ENCODE assay signal across 20 cellular contexts in the genomic region with DNA sequence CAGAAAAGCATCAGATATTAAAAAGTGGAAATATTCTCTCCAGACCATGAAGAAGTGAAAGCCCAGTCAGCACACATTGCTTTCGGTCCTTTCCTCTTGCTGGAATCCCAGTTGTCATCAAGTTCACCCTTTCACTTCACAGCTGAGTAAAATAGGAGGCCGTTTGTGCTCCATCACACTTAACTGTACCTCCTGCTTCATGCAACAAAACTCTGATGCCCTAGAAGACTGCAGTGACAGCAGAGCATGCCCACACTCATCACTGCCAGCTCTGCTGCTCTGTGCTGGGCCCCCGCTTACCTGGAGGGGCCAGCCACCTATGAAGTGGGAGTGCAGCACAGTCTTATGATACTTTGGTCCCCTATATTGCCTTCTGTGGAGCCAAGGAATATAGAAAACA.
DNase-seq lines count a peak whose midpoint lies in the region; ATAC-seq, FAIRE-seq and TF ChIP-seq lines count a peak whose summit lies in the region.
"Had no signal": no experiment of that assay in that cellular context is flagged by ENCODE, and none has a peak within 500 bp of the region (broad histone marks: within the 10 kb centered on the region; RNA-seq: fewer than 3 reads in every experiment).

No MANE protein-coding gene starts in this region.

- H2AFZ ChIP-seq in HepG2 (ENCODE audit: low read length): no peak overlapping the region
- H2AFZ ChIP-seq: GM23248 had no signal

- no peak for DNase-seq in activated CD4-positive, alpha-beta T cell treated with anti-CD3 and anti-CD28 coated beads, Interleukin-2, amount 10 ng/mL, durations not matched to agents 7 days and 5 days
- no peak for DNase-seq in activated CD4-positive, alpha-beta T cell treated with anti-CD3 and anti-CD28 coated beads, Interleukin-2, amount 10 ng/mL, durations not matched to agents 24 days and 14 days
- DNase-seq in GM19239 (ENCODE audit: insufficient read length, low spot score): no peak
- peak in 1 of 2 donors; percentile 55 for DNase-seq in cardiac muscle cell (ENCODE audit: low read depth in 1 of 2, low spot score in 1 of 2)
- no peak for DNase-seq in HepG2 (ENCODE audit: low spot score)
- DNase-seq in OCI-M2 (lab: John Stamatoyannopoulos, UW; ENCODE audit: unreplicated experiment): no peak
- DNase-seq in medulla oblongata (ENCODE audit: extremely low spot score): no peak
- DNase-seq in COR-L47 (lab: John Stamatoyannopoulos, UW): no peak
- DNase-seq: 8988T; CD8-positive, alpha-beta T cell; DMS79; GM23248; HCEC 1CT; NCI-H187; NCI-H345; NCI-H526; NK-92 treated with Interleukin-12 subunit alpha and Interleukin-12 subunit beta, amount 100 ng/mL, for 24 hours had no signal

- no peak for TF ChIP-seq EP300 in HepG2 (IDR thresholded peaks at IDR 0.05; ENCODE audit: low read depth in 2 of 2, low read length in 2 of 2)
- TF ChIP-seq EP300 in HepG2 (CRISPR knock-in tag; IDR thresholded peaks at IDR 0.05; ENCODE audit: borderline replicate concordance): no peak

- BruUV-seq in HepG2 (replicated peaks; lab: Mats Ljungman, UMichigan): no TSS peak

- peaks cover 43% of the 10 kb centered on the region for H3K36me3 Mint-ChIP-seq in activated CD4-positive, alpha-beta T cell treated with anti-CD3 and anti-CD28 coated beads, Interleukin-2, amount 10 ng/mL, durations not matched to agents 7 days and 5 days (ENCODE audit: low read depth)
- H3K36me3 Mint-ChIP-seq in activated CD4-positive, alpha-beta T cell treated with anti-CD3 and anti-CD28 coated beads, Interleukin-2, amount 10 ng/mL, durations not matched to agents 24 days and 14 days (ENCODE audit: low read depth): peaks cover 46% of the 10 kb centered on the region

- H3K79me2 ChIP-seq in HepG2 (ENCODE audit: insufficient read depth, low read length): no peaks in the 10 kb centered on the region

- TF ChIP-seq RAD21 in HepG2 (CRISPR knock-in tag; IDR thresholded peaks at IDR 0.05): no peak

- H3K36me3 ChIP-seq in cardiac muscle cell: peaks cover 5% of the 10 kb centered on the region
- H3K36me3 ChIP-seq in HepG2 (replicated peaks in 1 of 2; ENCODE audit: control insufficient read depth in 1 of 2, insufficient read depth in 2 of 2, low read length in 2 of 2): peaks cover 15 to 52% of the 10 kb centered on the region in 2 experiments

- FAIRE-seq in GM19239 (lab: Jason Lieb, UNC) (peak; percentile 55), HepG2 (lab: Jason Lieb, UNC) (no peak)
- FAIRE-seq: D721Med, HTR-8/SVneo had no signal

- TF ChIP-seq CTCF in cardiac muscle cell (IDR thresholded peaks at IDR 0.05; ENCODE audit: low read depth, low read length) (no peak), HepG2 (CRISPR knock-in tag; IDR thresholded peaks at IDR 0.05) (no peak)

- peak overlapping the region; percentile 55 for H3K27ac Mint-ChIP-seq in activated CD4-positive, alpha-beta T cell treated with anti-CD3 and anti-CD28 coated beads, Interleukin-2, amount 10 ng/mL, durations not matched to agents 7 days and 5 days
- no peak overlapping the region for H3K27ac Mint-ChIP-seq in activated CD4-positive, alpha-beta T cell treated with anti-CD3 and anti-CD28 coated beads, Interleukin-2, amount 10 ng/mL, durations not matched to agents 24 days and 14 days
- H3K27ac Mint-ChIP-seq: CD8-positive, alpha-beta T cell had no signal

- H4K20me1 ChIP-seq in HepG2 (ENCODE audit: insufficient read depth, low read length): no peaks in the 10 kb centered on the region

- H3K9me3 ChIP-seq in cardiac muscle cell (ENCODE audit: low read depth) (no peaks in the 10 kb centered on the region), HepG2 (ENCODE audit: low read length) (no peaks in the 10 kb centered on the region)

- no peak overlapping the region for H3K4me3 Mint-ChIP-seq in activated CD4-positive, alpha-beta T cell treated with anti-CD3 and anti-CD28 coated beads, Interleukin-2, amount 10 ng/mL, durations not matched to agents 7 days and 5 days
- H3K4me3 Mint-ChIP-seq in activated CD4-positive, alpha-beta T cell treated with anti-CD3 and anti-CD28 coated beads, Interleukin-2, amount 10 ng/mL, durations not matched to agents 24 days and 14 days: no peak overlapping the region
- H3K4me3 Mint-ChIP-seq: CD8-positive, alpha-beta T cell had no signal

- H3K27ac ChIP-seq in cardiac muscle cell: peak overlapping the region; percentile 41
- H3K27ac ChIP-seq in HepG2 (ENCODE audit: extremely low read length, insufficient read depth, low read length): peak overlapping the region; percentile 35
- H3K27ac ChIP-seq: GM23248, HL-60 had no signal

- no peak overlapping the region for H3K9ac ChIP-seq in HepG2 (ENCODE audit: insufficient read depth, low read depth, low read length)
- H3K9ac ChIP-seq: GM23248 had no signal

- H3K27me3 ChIP-seq in cardiac muscle cell: no peaks in the 10 kb centered on the region
- H3K27me3 ChIP-seq in HepG2 (ENCODE audit: control insufficient read depth in 1 of 2, insufficient read depth in 2 of 2, low read length in 2 of 2): no peaks in the 10 kb centered on the region

- ATAC-seq in HepG2: no peak
- ATAC-seq: CD8-positive, alpha-beta T cell had no signal

- intact Hi-C loops in activated CD4-positive, alpha-beta T cell treated with anti-CD3 and anti-CD28 coated beads, Interleukin-2, amount 10 ng/mL, durations not matched to agents 24 days and 14 days (cut with micrococcal nuclease): no loop called here
- intact Hi-C loops in HepG2 (cut with micrococcal nuclease; ENCODE audit: unreplicated experiment): no loop called here

- no peak overlapping the region for H3K4me2 ChIP-seq in HepG2 (ENCODE audit: low read depth, low read length)

- H3K4me1 ChIP-seq in cardiac muscle cell (ENCODE audit: low read depth): peaks cover 6% of the 10 kb centered on the region
- peaks cover 19% of the 10 kb centered on the region for H3K4me1 ChIP-seq in HepG2 (ENCODE audit: insufficient read depth, low read length)

- TF ChIP-seq POLR2A in HepG2 (IDR thresholded peaks at IDR 0.05; ENCODE audit: insufficient read depth in 1 of 2, low read depth in 2 of 2, low read length in 2 of 2): no peak

- no peaks in the 10 kb centered on the region for H3K4me1 Mint-ChIP-seq in activated CD4-positive, alpha-beta T cell treated with anti-CD3 and anti-CD28 coated beads, Interleukin-2, amount 10 ng/mL, durations not matched to agents 7 days and 5 days
- H3K4me1 Mint-ChIP-seq in activated CD4-positive, alpha-beta T cell treated with anti-CD3 and anti-CD28 coated beads, Interleukin-2, amount 10 ng/mL, durations not matched to agents 24 days and 14 days: peaks cover 12% of the 10 kb centered on the region

- POLR2A ChIA-PET in activated CD4-positive, alpha-beta T cell treated with anti-CD3 and anti-CD28 coated beads, Interleukin-2, amount 10 ng/mL, durations not matched to agents 7 days and 5 days (lab: Charles Lee): no interaction called here
- POLR2A ChIA-PET in HepG2 (lab: Yijun Ruan, JAX): no interaction called here

- H3K4me3 ChIP-seq in cardiac muscle cell: no peak overlapping the region
- H3K4me3 ChIP-seq in HepG2 (replicated peaks in 1 of 3; ENCODE audit: insufficient read depth in 1 of 3, low read depth in 2 of 3, low read length in 3 of 3): no peak overlapping the region
- H3K4me3 ChIP-seq: GM23248 had no signal

- H3K9me3 Mint-ChIP-seq in activated CD4-positive, alpha-beta T cell treated with anti-CD3 and anti-CD28 coated beads, Interleukin-2, amount 10 ng/mL, durations not matched to agents 7 days and 5 days: no peaks in the 10 kb centered on the region
- no peaks in the 10 kb centered on the region for H3K9me3 Mint-ChIP-seq in activated CD4-positive, alpha-beta T cell treated with anti-CD3 and anti-CD28 coated beads, Interleukin-2, amount 10 ng/mL, durations not matched to agents 24 days and 14 days
- H3K9me3 Mint-ChIP-seq: CD8-positive, alpha-beta T cell had no signal

- H3K27me3 Mint-ChIP-seq in activated CD4-positive, alpha-beta T cell treated with anti-CD3 and anti-CD28 coated beads, Interleukin-2, amount 10 ng/mL, durations not matched to agents 7 days and 5 days: no peaks in the 10 kb centered on the region
- H3K27me3 Mint-ChIP-seq in activated CD4-positive, alpha-beta T cell treated with anti-CD3 and anti-CD28 coated beads, Interleukin-2, amount 10 ng/mL, durations not matched to agents 24 days and 14 days: no peaks in the 10 kb centered on the region

- in situ Hi-C loops in HepG2 (cut with HindIII; ENCODE audit: extremely low pct_ligation_motif_present, low pct_unique_long_range_greater_than_20kb): no loop called here

- 93% methylated on average over 3 of the region's 3 CpGs for WGBS in HepG2 (ENCODE audit: low lambda C conversion rate)

- CTCF ChIA-PET in activated CD4-positive, alpha-beta T cell treated with anti-CD3 and anti-CD28 coated beads, Interleukin-2, amount 10 ng/mL, durations not matched to agents 7 days and 5 days (lab: Charles Lee): no interaction called here
- CTCF ChIA-PET in HepG2 (lab: Yijun Ruan, JAX; ENCODE audit: low intra/inter-chr PET ratio, low total read pairs): no interaction called here

TF ChIP-seq in HepG2, 621 proteins besides CTCF, POLR2A, EP300 and RAD21:
- TF ChIP-seq RBM22 (optimal IDR thresholded peaks at IDR 0.05; ENCODE audit: low read length): peak; percentile 65
- TF ChIP-seq ZIK1 (CRISPR knock-in tag; IDR thresholded peaks at IDR 0.05; ENCODE audit: borderline replicate concordance, low read depth): no peak
